In the genomic region with DNA sequence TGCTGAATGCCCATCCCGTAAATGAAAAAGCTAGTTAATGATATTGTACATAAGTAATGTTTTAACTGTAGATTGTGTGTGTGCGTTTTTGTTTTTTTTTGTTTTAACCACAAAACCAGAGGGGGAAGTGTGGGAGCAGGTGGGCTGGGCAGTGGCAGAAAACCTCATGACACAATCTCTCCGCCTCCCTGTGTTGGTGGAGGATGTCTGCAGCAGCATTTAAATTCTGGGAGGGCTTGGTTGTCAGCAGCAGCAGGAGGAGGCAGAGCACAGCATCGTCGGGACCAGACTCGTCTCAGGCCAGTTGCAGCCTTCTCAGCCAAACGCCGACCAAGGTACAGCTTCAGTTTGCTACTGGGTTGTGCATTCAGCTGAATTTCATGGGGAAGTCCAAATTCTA, we compare ENCODE assay signal across 8 cellular contexts. TPM values are rescaled to one million over a fixed set of nuclear protein-coding genes. Genes with fewer than 3 reads are reported as not detected.
A peak's percentile ranks its signal among the peaks of the same experiment; 100 is the strongest.
DNase-seq lines count a peak whose midpoint lies in the region; ATAC-seq and TF ChIP-seq lines count a peak whose summit lies in the region.

A gene (plus strand): TSS at position 249 of the 400 bp plus-strand sequence. CDS start 1,182 bp downstream, outside the sequence.

- TF ChIP-seq POLR2A in gastrocnemius medialis (IDR thresholded peaks at IDR 0.05), result no peak

- no peak for TF ChIP-seq CTCF in gastrocnemius medialis (IDR thresholded peaks at IDR 0.05 in 4 of 5, conservative IDR thresholded peaks at IDR 0.05 in 1 of 5)

- no peaks in the 10 kb centered on the region for H3K36me3 Mint-ChIP-seq in activated T-cell treated with anti-CD3 and anti-CD28 coated beads, Interleukin-2, amount 50 U/mL, for 24 hours (ENCODE audit: low read depth)
- H3K36me3 Mint-ChIP-seq in stimulated activated effector memory CD8-positive, alpha-beta T cell treated with anti-CD3 and anti-CD28 coated beads, Interleukin-12 subunit alpha, Interleukin-12 subunit beta, amount 100 ng/mL, for 72 hours, result no peaks in the 10 kb centered on the region

- H3K27ac Mint-ChIP-seq in activated T-cell treated with anti-CD3 and anti-CD28 coated beads, Interleukin-2, amount 50 U/mL, for 24 hours, result peak within 1 kb of the TSS; percentile 67
- H3K27ac Mint-ChIP-seq in stimulated activated effector memory CD8-positive, alpha-beta T cell treated with anti-CD3 and anti-CD28 coated beads, Interleukin-12 subunit alpha, Interleukin-12 subunit beta, amount 100 ng/mL, for 72 hours, result no peak within 1 kb of the TSS

- no peaks in the 10 kb centered on the region for H3K9me3 Mint-ChIP-seq in activated T-cell treated with anti-CD3 and anti-CD28 coated beads, Interleukin-2, amount 50 U/mL, for 24 hours
- H3K9me3 Mint-ChIP-seq in stimulated activated effector memory CD8-positive, alpha-beta T cell treated with anti-CD3 and anti-CD28 coated beads, Interleukin-12 subunit alpha, Interleukin-12 subunit beta, amount 100 ng/mL, for 72 hours, result no peaks in the 10 kb centered on the region

- intact Hi-C loops in gastrocnemius medialis (cut with DNase I; ENCODE audit: low total_unique reads), result no loop called here

- no peak within 1 kb of the TSS for H3K4me3 Mint-ChIP-seq in activated T-cell treated with anti-CD3 and anti-CD28 coated beads, Interleukin-2, amount 50 U/mL, for 24 hours
- H3K4me3 Mint-ChIP-seq in stimulated activated effector memory CD8-positive, alpha-beta T cell treated with anti-CD3 and anti-CD28 coated beads, Interleukin-12 subunit alpha, Interleukin-12 subunit beta, amount 100 ng/mL, for 72 hours, result no peak within 1 kb of the TSS

- in situ Hi-C loops in G401 (cut with HindIII; ENCODE audit: low sequenced_read_pairs) (no loop called here), gastrocnemius medialis (cut with MboI; ENCODE audit: low sequenced_read_pairs in 4 of 4) (loop anchor here in 2 of 4 donors (10.0 kb wide), 1 partner anchor 121 kb away; no protein-coding TSS in a partner anchor)

- H3K4me1 Mint-ChIP-seq in activated T-cell treated with anti-CD3 and anti-CD28 coated beads, Interleukin-2, amount 50 U/mL, for 24 hours (ENCODE audit: low read depth), result peaks cover 12% of the 10 kb centered on the region
- peaks cover 6% of the 10 kb centered on the region for H3K4me1 Mint-ChIP-seq in stimulated activated effector memory CD8-positive, alpha-beta T cell treated with anti-CD3 and anti-CD28 coated beads, Interleukin-12 subunit alpha, Interleukin-12 subunit beta, amount 100 ng/mL, for 72 hours

- H3K27me3 ChIP-seq in gastrocnemius medialis, result no peaks in the 10 kb centered on the region

- ATAC-seq in GM21526 (IDR thresholded peaks at IDR 0.05; ENCODE audit: low FRiP score, unreplicated experiment), result peak; percentile 77
- peak; percentile 71 for ATAC-seq in stimulated activated effector memory CD8-positive, alpha-beta T cell treated with anti-CD3 and anti-CD28 coated beads, Interleukin-12 subunit alpha, Interleukin-12 subunit beta, amount 100 ng/mL, for 72 hours
- no peak for ATAC-seq in gastrocnemius medialis

- H3K36me3 ChIP-seq in gastrocnemius medialis, result no peaks in the 10 kb centered on the region

- no peaks in the 10 kb centered on the region for H3K9me3 ChIP-seq in gastrocnemius medialis

- peaks cover 54% of the 10 kb centered on the region for H3K27me3 Mint-ChIP-seq in activated T-cell treated with anti-CD3 and anti-CD28 coated beads, Interleukin-2, amount 50 U/mL, for 24 hours

- H3K4me3 ChIP-seq in iPS-11a (ENCODE audit: low read depth, low read length), result peak within 1 kb of the TSS; percentile 41
- H3K4me3 ChIP-seq in gastrocnemius medialis, result no peak within 1 kb of the TSS

- no peak within 1 kb of the TSS for H3K27ac ChIP-seq in gastrocnemius medialis

- peaks cover 0 to 3% of the 10 kb centered on the region in 2 donors for H3K4me1 ChIP-seq in gastrocnemius medialis

- DNase-seq in G401 (ENCODE audit: low spot score), result peak; percentile 53
- DNase-seq in M059J (ENCODE audit: low read depth), result peak; percentile 55
- DNase-seq in activated T-cell treated with anti-CD3 and anti-CD28 coated beads, Interleukin-2, amount 50 U/mL, for 24 hours, result no peak
- DNase-seq in stimulated activated effector memory CD8-positive, alpha-beta T cell treated with anti-CD3 and anti-CD28 coated beads, Interleukin-12 subunit alpha, Interleukin-12 subunit beta, amount 100 ng/mL, for 72 hours (ENCODE audit: low spot score in 2 of 2), result no peak
- no peak for DNase-seq in DMS79 (lab: John Stamatoyannopoulos, UW)
- DNase-seq in gastrocnemius medialis, result no peak

RNA-seq across cellular contexts. Expression of the gene that starts here (rescaled TPM):
- total RNA-seq in G401 (2014; rRNA removed; shearing (Covaris generic)), result 568 and 639 TPM in 2 replicates
- 6.1 and 6.4 TPM in 2 replicates for total RNA-seq in M059J (2014; rRNA removed; shearing (Covaris generic))
- total RNA-seq in gastrocnemius medialis, result 10 to 100 TPM in 1 of 4 donors, 1 to 10 TPM in 2, not detected in 1; 1.4 to 13.6 (median 6.0) TPM

Comparison
In these comparisons a context has a peak if more than half of its experiments do, and no peak if none do; other contexts are left out.
1. RNA of the gene that starts here (total RNA-seq): 568 to 639 TPM in G401; 6.1 to 6.4 TPM in M059J and 1.4 to 13.6 TPM in gastrocnemius medialis; every median in the first group is over 10 times any median in the second.
2. DNase-seq: peak in G401 (single experiment) and M059J (single experiment); none in activated T-cell treated with anti-CD3 and anti-CD28 coated beads, Interleukin-2, amount 50 U/mL, for 24 hours (single experiment), stimulated activated effector memory CD8-positive, alpha-beta T cell treated with anti-CD3 and anti-CD28 coated beads, Interleukin-12 subunit alpha, Interleukin-12 subunit beta, amount 100 ng/mL, for 72 hours (0 of 2), DMS79 (single experiment) and gastrocnemius medialis (0 of 2).
3. ATAC-seq: peak in GM21526 (single experiment) and stimulated activated effector memory CD8-positive, alpha-beta T cell treated with anti-CD3 and anti-CD28 coated beads, Interleukin-12 subunit alpha, Interleukin-12 subunit beta, amount 100 ng/mL, for 72 hours (single experiment); none in gastrocnemius medialis (0 of 2).